Comparison of ENCODE assay signal across 8 cellular contexts in genomic region chr2:238320246-238320647, GRCh38. TPM values are rescaled to one million over a fixed set of nuclear protein-coding genes. Genes with fewer than 3 reads are reported as not detected.
DNase-seq lines count a peak whose midpoint lies in the region; TF ChIP-seq lines count a peak whose summit lies in the region.

TRAF3IP1 (plus strand) TSS chr2:238320518; CDS start chr2:238320663, 145 bp downstream.

- no peak within 1 kb of the TSS for H4K91ac ChIP-seq in H9 (ENCODE audit: insufficient read length, low read depth, low read length)

- H3F3A ChIP-seq in MM.1S (ENCODE audit: insufficient read depth, low read length) = no peaks in the 10 kb centered on the region

- H3K9me3 Mint-ChIP-seq in H9 = peaks cover 0 to 4% of the 10 kb centered on the region in 2 experiments; a peak in 3 of 5 replicates
- no peaks in the 10 kb centered on the region for H3K9me3 Mint-ChIP-seq in activated naive CD4-positive, alpha-beta T cell treated with anti-CD3 and anti-CD28 coated beads for 36 hours

- no peak within 1 kb of the TSS for H3K56ac ChIP-seq in H9 (ENCODE audit: insufficient read length, low read depth, low read length)

- H3K27me3 ChIP-seq in H9 (ENCODE audit: insufficient read depth, low read length) (no peaks in the 10 kb centered on the region), MM.1S (replicated peaks; ENCODE audit: insufficient read depth, low read length) (no peaks in the 10 kb centered on the region)

- peaks cover 1% of the 10 kb centered on the region; the same call in 1 of the 2 replicates for H3K79me2 ChIP-seq in H9 (ENCODE audit: insufficient read depth, low read length)
- H3K79me2 ChIP-seq in MM.1S (ENCODE audit: low read length) = peaks cover 12% of the 10 kb centered on the region

- H3K9ac ChIP-seq in H9 (ENCODE audit: extremely low read depth, insufficient read length, low read length) = peak within 1 kb of the TSS; percentile 58
- peak within 1 kb of the TSS; percentile 53; the same call in 1 of the 2 replicates for H3K9ac ChIP-seq in MM.1S (ENCODE audit: low read length)

- H3K79me1 ChIP-seq in H9 (ENCODE audit: insufficient read depth, low read depth, low read length, poor library complexity, severe bottlenecking) = no peaks in the 10 kb centered on the region

- H3K27ac Mint-ChIP-seq in H9 = no peak within 1 kb of the TSS
- no peak within 1 kb of the TSS for H3K27ac Mint-ChIP-seq in activated naive CD4-positive, alpha-beta T cell treated with anti-CD3 and anti-CD28 coated beads for 36 hours

- H3K4me1 Mint-ChIP-seq in H9 = peaks cover 15 to 18% of the 10 kb centered on the region in 2 experiments
- H3K4me1 Mint-ChIP-seq in activated naive CD4-positive, alpha-beta T cell treated with anti-CD3 and anti-CD28 coated beads for 36 hours (ENCODE audit: low read depth) = peaks cover 20% of the 10 kb centered on the region

- no peak within 1 kb of the TSS for H2BK12ac ChIP-seq in H9 (ENCODE audit: insufficient read length, low read depth, low read length)

- in situ Hi-C loops in SK-MEL-5 (cut with HindIII; ENCODE audit: low pct_unique_long_range_greater_than_20kb, low sequenced_read_pairs) = no loop called here

- no peak within 1 kb of the TSS for H2BK5ac ChIP-seq in H9 (ENCODE audit: insufficient read length, low read length)

- H3K4me3 Mint-ChIP-seq in H9 = peak within 1 kb of the TSS; percentile 78 to 88
- peak within 1 kb of the TSS; percentile 73 for H3K4me3 Mint-ChIP-seq in activated naive CD4-positive, alpha-beta T cell treated with anti-CD3 and anti-CD28 coated beads for 36 hours

- intact Hi-C loops in activated naive CD4-positive, alpha-beta T cell treated with anti-CD3 and anti-CD28 coated beads for 36 hours (cut with micrococcal nuclease) = loop anchor here (1.0 kb wide), 1 partner anchor 32 kb away; the partner anchor contains the start of gene PER2

- no peak within 1 kb of the TSS for H3T11ph ChIP-seq in H9 (ENCODE audit: low read length)

- peaks cover 3% of the 10 kb centered on the region; the same call in 1 of the 2 replicates for H3K4me1 ChIP-seq in H9 (ENCODE audit: insufficient read depth, low read length)
- H3K4me1 ChIP-seq in MM.1S (ENCODE audit: low read length) = peaks cover 12% of the 10 kb centered on the region; the same call in 1 of the 2 replicates

- no peak within 1 kb of the TSS for H4K8ac ChIP-seq in H9 (replicated peaks; ENCODE audit: insufficient read length, low read depth, low read length)

- TF ChIP-seq CTCF in H9 (conservative IDR thresholded peaks at IDR 0.05) = no peak
- TF ChIP-seq CTCF in MM.1S (IDR thresholded peaks at IDR 0.05; ENCODE audit: low read length) = no peak

- no peak within 1 kb of the TSS for H2BK15ac ChIP-seq in H9 (ENCODE audit: low read depth, low read length)

- H3K9me3 ChIP-seq in H9 (ENCODE audit: control insufficient read depth, low read depth, low read length) = no peaks in the 10 kb centered on the region
- no peaks in the 10 kb centered on the region for H3K9me3 ChIP-seq in MM.1S (replicated peaks; ENCODE audit: insufficient read depth, low read length)

- H3K23ac ChIP-seq in H9 (ENCODE audit: insufficient read length, low read depth, low read length) = no peak within 1 kb of the TSS

- CTCF ChIA-PET in activated naive CD4-positive, alpha-beta T cell treated with anti-CD3 and anti-CD28 coated beads for 36 hours (lab: Charles Lee) = no interaction called here

- H3K18ac ChIP-seq in H9 (ENCODE audit: insufficient read length, low read depth, low read length) = no peak within 1 kb of the TSS

- H3K4me3 ChIP-seq in MM.1S (ENCODE audit: low read length) = peak within 1 kb of the TSS; percentile 64

- H2AK5ac ChIP-seq in H9 (ENCODE audit: insufficient read length, low read length) = no peak within 1 kb of the TSS

- H3K27me3 Mint-ChIP-seq in H9 (ENCODE audit: low read depth) = peaks cover 27% of the 10 kb centered on the region
- H3K27me3 Mint-ChIP-seq in activated naive CD4-positive, alpha-beta T cell treated with anti-CD3 and anti-CD28 coated beads for 36 hours (ENCODE audit: low read depth) = no peaks in the 10 kb centered on the region

- no peaks in the 10 kb centered on the region for H3K9me2 ChIP-seq in MM.1S (replicated peaks; ENCODE audit: insufficient read depth, low read length)

- no peaks in the 10 kb centered on the region for H3K36me3 ChIP-seq in MM.1S (replicated peaks; ENCODE audit: insufficient read depth, low read length)

- DNase-seq in EL (peak; percentile 90), H9 (peak; percentile 95), MM.1S (peak; percentile 88), SK-MEL-5 (ENCODE audit: low read depth, low spot score) (peak; percentile 84), globus pallidus (ENCODE audit: low spot score) (peak; percentile 87), nucleus accumbens (lab: John Stamatoyannopoulos, UW) (peak; percentile 25 to 97 (median 87)), substantia nigra (lab: John Stamatoyannopoulos, UW) (peak; percentile 45 to 97 (median 85))
- DNase-seq in activated naive CD4-positive, alpha-beta T cell treated with anti-CD3 and anti-CD28 coated beads for 36 hours = peak; percentile 85

- no peak within 1 kb of the TSS for H4K5ac ChIP-seq in H9 (ENCODE audit: insufficient read length, low read depth, low read length)

- H2AFZ ChIP-seq in H9 (ENCODE audit: low read length) (no peak within 1 kb of the TSS), MM.1S (ENCODE audit: low read length) (peak within 1 kb of the TSS; percentile 55)

- H3K23me2 ChIP-seq in H9 (ENCODE audit: insufficient read length, low read depth, low read length, poor library complexity, severe bottlenecking) = peaks cover 7% of the 10 kb centered on the region

- H4K20me1 ChIP-seq in H9 (ENCODE audit: control insufficient read depth, insufficient read depth, insufficient read length) (no peaks in the 10 kb centered on the region), MM.1S (ENCODE audit: insufficient read depth, low read length) (no peaks in the 10 kb centered on the region)

- H3K36me3 Mint-ChIP-seq in H9 (ENCODE audit: insufficient read depth in 1 of 3, low read depth in 3 of 3) = peaks cover 1 to 5% (median 5%) of the 10 kb centered on the region in 3 experiments; a peak in 3 of 7 replicates
- peaks cover 2% of the 10 kb centered on the region for H3K36me3 Mint-ChIP-seq in activated naive CD4-positive, alpha-beta T cell treated with anti-CD3 and anti-CD28 coated beads for 36 hours (ENCODE audit: low read depth)

- H2BK120ac ChIP-seq in H9 (ENCODE audit: low read depth, low read length, poor library complexity, severe bottlenecking) = no peak within 1 kb of the TSS

- no CpG with 5 or more reads among the region's 58 CpGs for WGBS in H9 (ENCODE audit: extremely low coverage, insufficient read length, low lambda C conversion rate)

- H2BK20ac ChIP-seq in H9 (ENCODE audit: low read depth, low read length, poor library complexity, severe bottlenecking) = no peak within 1 kb of the TSS

- peak within 1 kb of the TSS; percentile 88 for H3K4me2 ChIP-seq in H9 (ENCODE audit: insufficient read depth, insufficient read length, low read length)
- H3K4me2 ChIP-seq in MM.1S (ENCODE audit: low read depth, low read length) = peak within 1 kb of the TSS; percentile 80

- no peak within 1 kb of the TSS for H3K14ac ChIP-seq in H9 (ENCODE audit: insufficient read depth, low read length)

- H3K27ac ChIP-seq in H9 (ENCODE audit: insufficient read length, low read depth, low read length) (no peak within 1 kb of the TSS), MM.1S (ENCODE audit: low read length) (no peak within 1 kb of the TSS), substantia nigra (ENCODE audit: low read depth, low read length, poor library complexity, severe bottlenecking) (peak within 1 kb of the TSS; percentile 16)

- no peak within 1 kb of the TSS for H3K4ac ChIP-seq in H9 (ENCODE audit: low read depth, low read length)

RNA-seq across cellular contexts. Expression of gene TRAF3IP1, which starts in this region (rescaled TPM):
- 12.9 and 16.4 TPM in 2 replicates for total RNA-seq in H9 (2021)
- 6.3 and 6.4 TPM in 2 replicates for total RNA-seq in SK-MEL-5 (2014; rRNA removed; shearing (Covaris generic))
- 8.4 and 8.5 TPM in 2 replicates for polyA plus RNA-seq in SK-MEL-5 (2015; cell fraction: cytosol; rRNA removed)
- polyA plus RNA-seq in SK-MEL-5 (2015; cell fraction: nucleus; rRNA removed) = 2.6 and 6.9 TPM in 2 replicates
- total RNA-seq in activated naive CD4-positive, alpha-beta T cell treated with anti-CD3 and anti-CD28 coated beads for 36 hours = 1 to 10 TPM; 3.6 to 6.1 TPM
